8 cellular contexts compared by ENCODE assay signal in genomic region chrX:123860983-123861382, GRCh38. TPM values are rescaled to one million over a fixed set of nuclear protein-coding genes. Genes with fewer than 3 reads are reported as not detected.
DNase-seq lines count a peak whose midpoint lies in the region; ATAC-seq, FAIRE-seq and TF ChIP-seq lines count a peak whose summit lies in the region.

No MANE protein-coding gene starts in this region.

- no peaks in the 10 kb centered on the region for H3K27me3 ChIP-seq in BJ (ENCODE audit: control insufficient read depth, insufficient read depth, low read length)
- no peaks in the 10 kb centered on the region for H3K27me3 ChIP-seq in KMS-11 (ENCODE audit: insufficient read depth, low read depth)
- H3K27me3 ChIP-seq in suprapubic skin, result no peaks in the 10 kb centered on the region

- H3K4me3 Mint-ChIP-seq in activated naive CD8-positive, alpha-beta T cell treated with anti-CD3 and anti-CD28 coated beads, Interleukin-2, amount 50 U/mL, for 24 hours, result peak overlapping the region; percentile 87

- H3K9ac ChIP-seq in KMS-11, result peak overlapping the region; percentile 91

- H3K4me1 ChIP-seq in KMS-11 (ENCODE audit: low read depth, poor library complexity, severe bottlenecking) (peaks cover 6% of the 10 kb centered on the region), suprapubic skin (peaks cover 6% of the 10 kb centered on the region)

- POLR2A ChIA-PET in BJ (lab: Charles Lee), result no interaction called here

- TF ChIP-seq POLR2A in suprapubic skin (IDR thresholded peaks at IDR 0.05), result no peak

- TF ChIP-seq EP300 in suprapubic skin (IDR thresholded peaks at IDR 0.05), result no peak

- WGBS in suprapubic skin, result 42% methylated on average over 4 of the region's 4 CpGs

- no peaks in the 10 kb centered on the region for H3K27me3 Mint-ChIP-seq in activated naive CD8-positive, alpha-beta T cell treated with anti-CD3 and anti-CD28 coated beads, Interleukin-2, amount 50 U/mL, for 24 hours

- FAIRE-seq in islet of Langerhans (lab: Jason Lieb, UNC), result peak; percentile 83

- peaks cover 5% of the 10 kb centered on the region for H3K36me3 Mint-ChIP-seq in activated naive CD8-positive, alpha-beta T cell treated with anti-CD3 and anti-CD28 coated beads, Interleukin-2, amount 50 U/mL, for 24 hours (ENCODE audit: low read depth)

- H4K20me1 ChIP-seq in KMS-11 (ENCODE audit: insufficient read depth), result no peaks in the 10 kb centered on the region

- no peak for DNase-seq in BJ (ENCODE audit: low read depth)
- DNase-seq in activated naive CD8-positive, alpha-beta T cell treated with anti-CD3 and anti-CD28 coated beads, Interleukin-2, amount 50 U/mL, for 24 hours, result no peak
- no peak for DNase-seq in suprapubic skin (ENCODE audit: low spot score in 2 of 2)
- DNase-seq in dedifferentiated amniotic fluid mesenchymal stem cell (ENCODE audit: extremely low spot score), result no peak
- DNase-seq in superior temporal gyrus (ENCODE audit: extremely low spot score), result no peak

- H3K9me3 Mint-ChIP-seq in activated naive CD8-positive, alpha-beta T cell treated with anti-CD3 and anti-CD28 coated beads, Interleukin-2, amount 50 U/mL, for 24 hours, result no peaks in the 10 kb centered on the region

- peak overlapping the region; percentile 47; the same call in 1 of the 2 replicates for H2AFZ ChIP-seq in KMS-11 (ENCODE audit: low read depth)

- H3K27ac Mint-ChIP-seq in activated naive CD8-positive, alpha-beta T cell treated with anti-CD3 and anti-CD28 coated beads, Interleukin-2, amount 50 U/mL, for 24 hours, result peak overlapping the region; percentile 92

- no peak for TF ChIP-seq CTCF in BJ (IDR thresholded peaks at IDR 0.05; ENCODE audit: insufficient read depth, low read depth, low read length)
- TF ChIP-seq CTCF in KMS-11 (conservative IDR thresholded peaks at IDR 0.05; ENCODE audit: low read depth, low read length), result no peak
- no peak for TF ChIP-seq CTCF in suprapubic skin (IDR thresholded peaks at IDR 0.05)

- no peak for ATAC-seq in activated naive CD8-positive, alpha-beta T cell treated with anti-CD3 and anti-CD28 coated beads, Interleukin-2, amount 50 U/mL, for 24 hours
- no peak for ATAC-seq in GM18858 (IDR thresholded peaks at IDR 0.05; ENCODE audit: unreplicated experiment)

- H3K27ac ChIP-seq in KMS-11 (peak overlapping the region; percentile 92), suprapubic skin (peak overlapping the region; percentile 98)

- H3K9me3 ChIP-seq in suprapubic skin, result no peaks in the 10 kb centered on the region

- H3K4me1 Mint-ChIP-seq in activated naive CD8-positive, alpha-beta T cell treated with anti-CD3 and anti-CD28 coated beads, Interleukin-2, amount 50 U/mL, for 24 hours, result peaks cover 21% of the 10 kb centered on the region

- H3K36me3 ChIP-seq in BJ (ENCODE audit: control insufficient read depth, insufficient read depth, low read length) (no peaks in the 10 kb centered on the region), KMS-11 (ENCODE audit: insufficient read depth) (no peaks in the 10 kb centered on the region), suprapubic skin (no peaks in the 10 kb centered on the region)

- CTCF ChIA-PET in BJ (lab: Yijun Ruan, JAX), result no interaction called here

- peaks cover 42% of the 10 kb centered on the region for H3K79me2 ChIP-seq in KMS-11 (ENCODE audit: insufficient read depth, low read depth)

- peak overlapping the region; percentile 81 for H3K4me2 ChIP-seq in KMS-11

- peak overlapping the region; percentile 67 for H3K4me3 ChIP-seq in BJ (ENCODE audit: low read depth, low read length)
- H3K4me3 ChIP-seq in KMS-11 (IDR thresholded peaks at IDR 0.05; ENCODE audit: insufficient read depth, low read depth, low read length), result no peak overlapping the region
- H3K4me3 ChIP-seq in suprapubic skin, result peak overlapping the region; percentile 67

RNA-seq across cellular contexts. Expression of gene XIAP, which starts 1.1 kb away (rescaled TPM):
- 12.5 and 18.6 TPM in 2 replicates for polyA plus RNA-seq in BJ (2011; rRNA removed)
- 7.7 and 11.1 TPM in 2 replicates for polyA minus RNA-seq in BJ (2011; rRNA and poly(A)+ RNA removed)
- total RNA-seq in suprapubic skin, result 10 to 100 TPM; 20.9 to 27.6 (median 24.4) TPM
